Comparison of ENCODE assay signal across 18 cellular contexts in genomic region chr15:99247063-99247462, GRCh38.
"Had no signal": no experiment of that assay in that cellular context is flagged by ENCODE, and none has a peak within 500 bp of the region (broad histone marks: within the 10 kb centered on the region; RNA-seq: fewer than 3 reads in every experiment).

No MANE protein-coding gene starts in this region.

- DNase-seq: activated CD4-positive, alpha-beta memory T cell treated with anti-CD3 and anti-CD28 coated beads for 36 hours; activated CD4-positive, alpha-beta T cell treated with anti-CD3 and anti-CD28 coated beads for 1 hour; activated CD8-positive, alpha-beta memory T cell treated with anti-CD3 and anti-CD28 coated beads, Interleukin-2, amount 10 ng/mL, durations not matched to agents 7 days and 5 days; activated T-cell treated with anti-CD3 and anti-CD28 coated beads, Interleukin-2, amount 50 U/mL, for 1 hour; caudate nucleus; hippocampal formation; kidney; mucosa of descending colon; naive thymus-derived CD4-positive, alpha-beta T cell; small intestine; stimulated activated CD4-positive, alpha-beta T cell treated with anti-CD3 and anti-CD28 coated beads, Interleukin-4, amount 100 ng/mL, for 4 hours; stimulated activated CD8-positive, alpha-beta memory T cell treated with anti-CD3 and anti-CD28 coated beads, Interleukin-4, amount 100 ng/mL, for 48 hours; stimulated activated naive CD4-positive, alpha-beta T cell treated with Interleukin-2 at 50 U/mL for 16 hours; substantia nigra; T-helper 1 cell; transverse colon had no signal

- ATAC-seq: activated CD8-positive, alpha-beta memory T cell treated with anti-CD3 and anti-CD28 coated beads, Interleukin-2, amount 10 ng/mL, durations not matched to agents 7 days and 5 days; left lung; mucosa of descending colon; naive thymus-derived CD4-positive, alpha-beta T cell had no signal

- H3K27me3 ChIP-seq: left lung, right atrium auricular region, transverse colon had no signal

- H3K4me3 ChIP-seq: left lung, mucosa of descending colon, right atrium auricular region, transverse colon had no signal

- H3K27ac ChIP-seq: left lung, right atrium auricular region, transverse colon had no signal

- H3K36me3 ChIP-seq: left lung, transverse colon had no signal

- H3K9me3 ChIP-seq: left lung, mucosa of descending colon, right atrium auricular region, transverse colon had no signal
